8 cellular contexts compared by ENCODE assay signal in genomic region chr3:197256836-197257444, GRCh38. TPM values are rescaled to one million over a fixed set of nuclear protein-coding genes. Genes with fewer than 3 reads are reported as not detected.
DNase-seq lines count a peak whose midpoint lies in the region; ATAC-seq and TF ChIP-seq lines count a peak whose summit lies in the region.

No MANE protein-coding gene starts in this region.

- no peak overlapping the region for H3K27ac Mint-ChIP-seq in activated CD8-positive, alpha-beta memory T cell treated with anti-CD3 and anti-CD28 coated beads, Interleukin-2, amount 10 ng/mL, durations not matched to agents 7 days and 5 days
- no peak overlapping the region for H3K27ac Mint-ChIP-seq in endothelial cell (ENCODE audit: unreplicated experiment)

- TF ChIP-seq CTCF in endothelial cell (IDR thresholded peaks at IDR 0.05; ENCODE audit: unreplicated experiment) (peak; percentile 87), ovary (IDR thresholded peaks at IDR 0.05) (peak; percentile 34 to 58 (median 49))

- no peak overlapping the region for H3K4me3 Mint-ChIP-seq in activated CD8-positive, alpha-beta memory T cell treated with anti-CD3 and anti-CD28 coated beads, Interleukin-2, amount 10 ng/mL, durations not matched to agents 7 days and 5 days
- no peak overlapping the region for H3K4me3 Mint-ChIP-seq in endothelial cell (ENCODE audit: unreplicated experiment)

- no peak for TF ChIP-seq POLR2A in ovary (IDR thresholded peaks at IDR 0.05)

- H3K36me3 Mint-ChIP-seq in activated CD8-positive, alpha-beta memory T cell treated with anti-CD3 and anti-CD28 coated beads, Interleukin-2, amount 10 ng/mL, durations not matched to agents 7 days and 5 days: peaks cover 5% of the 10 kb centered on the region
- H3K36me3 Mint-ChIP-seq in endothelial cell (ENCODE audit: low read depth, unreplicated experiment): no peaks in the 10 kb centered on the region

- H3K27ac ChIP-seq in ovary: no peak overlapping the region

- DNase-seq in activated CD8-positive, alpha-beta memory T cell treated with anti-CD3 and anti-CD28 coated beads, Interleukin-2, amount 10 ng/mL, durations not matched to agents 7 days and 5 days: peak; percentile 42
- no peak for DNase-seq in activated CD8-positive, alpha-beta memory T cell treated with anti-CD3 and anti-CD28 coated beads, Interleukin-2, amount 50 U/mL, for 48 hours
- DNase-seq in LoVo (ENCODE audit: low spot score): peak; percentile 53
- peak; percentile 45 for DNase-seq in SW480 (ENCODE audit: low spot score)
- DNase-seq in endothelial cell (ENCODE audit: low spot score): peak; percentile 24
- peak in 1 of 5 donors; percentile 38 for DNase-seq in ovary
- DNase-seq in T1000 (lab: John Stamatoyannopoulos, UW): no peak

- no peaks in the 10 kb centered on the region for H3K27me3 Mint-ChIP-seq in activated CD8-positive, alpha-beta memory T cell treated with anti-CD3 and anti-CD28 coated beads, Interleukin-2, amount 10 ng/mL, durations not matched to agents 7 days and 5 days
- H3K27me3 Mint-ChIP-seq in endothelial cell (ENCODE audit: unreplicated experiment): no peaks in the 10 kb centered on the region

- no peaks in the 10 kb centered on the region for H3K36me3 ChIP-seq in ovary

- intact Hi-C loops in ovary (cut with DNase I): loop anchor here in 3 of 4 donors (2.0 to 5.0 kb wide), 3 partner anchors 250 to 255 kb away; no protein-coding TSS in a partner anchor

- 8 to 17% (median 10%) methylated on average over 3 of the region's 3 CpGs for WGBS in ovary, 3 donors

- H3K4me3 ChIP-seq in ovary: no peak overlapping the region

- no peaks in the 10 kb centered on the region for H3K9me3 Mint-ChIP-seq in activated CD8-positive, alpha-beta memory T cell treated with anti-CD3 and anti-CD28 coated beads, Interleukin-2, amount 10 ng/mL, durations not matched to agents 7 days and 5 days (ENCODE audit: low read depth)
- no peaks in the 10 kb centered on the region for H3K9me3 Mint-ChIP-seq in endothelial cell (ENCODE audit: unreplicated experiment)

- H3K4me1 Mint-ChIP-seq in activated CD8-positive, alpha-beta memory T cell treated with anti-CD3 and anti-CD28 coated beads, Interleukin-2, amount 10 ng/mL, durations not matched to agents 7 days and 5 days: peaks cover 16% of the 10 kb centered on the region
- peaks cover 9% of the 10 kb centered on the region for H3K4me1 Mint-ChIP-seq in endothelial cell (ENCODE audit: unreplicated experiment)

- CTCF ChIA-PET in activated CD8-positive, alpha-beta memory T cell treated with anti-CD3 and anti-CD28 coated beads, Interleukin-2, amount 10 ng/mL, durations not matched to agents 7 days and 5 days (lab: Charles Lee): interaction anchor here (0.7 to 4.1 kb wide), 30 partner anchors 10 to 456 kb away, joined by 3 to 56 read pairs (median 4); partner anchors contain the start of gene DLG1

- no peak for TF ChIP-seq EP300 in ovary (IDR thresholded peaks at IDR 0.05)

- no peaks in the 10 kb centered on the region for H3K9me3 ChIP-seq in ovary

- no peaks in the 10 kb centered on the region for H3K27me3 ChIP-seq in ovary

- ATAC-seq in activated CD8-positive, alpha-beta memory T cell treated with anti-CD3 and anti-CD28 coated beads, Interleukin-2, amount 10 ng/mL, durations not matched to agents 7 days and 5 days: no peak
- no peak for ATAC-seq in GM21526 (IDR thresholded peaks at IDR 0.05; ENCODE audit: low FRiP score, unreplicated experiment)

- peaks cover 2% of the 10 kb centered on the region for H3K4me1 ChIP-seq in ovary (ENCODE audit: insufficient read depth)

RNA-seq across cellular contexts. Expression of gene DLG1, which starts 41.5 kb away (rescaled TPM):
- total RNA-seq in activated CD8-positive, alpha-beta memory T cell treated with anti-CD3 and anti-CD28 coated beads, Interleukin-2, amount 10 ng/mL, durations not matched to agents 7 days and 5 days: 10 to 100 TPM; 62.0 to 80.3 TPM
- total RNA-seq in endothelial cell (ENCODE audit: unreplicated experiment) (75.5 TPM), ovary (10 to 100 TPM; 44.8 to 99.1 (median 69.9) TPM)
- polyA plus RNA-seq in ovary: 10 to 100 TPM; 20.5 to 41.1 TPM

Comparison
In these comparisons a context has a peak if more than half of its experiments do, and no peak if none do; other contexts are left out.
1. DNase-seq: peak in activated CD8-positive, alpha-beta memory T cell treated with anti-CD3 and anti-CD28 coated beads, Interleukin-2, amount 10 ng/mL, durations not matched to agents 7 days and 5 days (single experiment), LoVo (single experiment), SW480 (single experiment) and endothelial cell (single experiment); none in activated CD8-positive, alpha-beta memory T cell treated with anti-CD3 and anti-CD28 coated beads, Interleukin-2, amount 50 U/mL, for 48 hours (single experiment) and T1000 (single experiment).